ENCODE assay signal across 9 cellular contexts in genomic region chr18:63237486-63237885, GRCh38.
DNase-seq lines count a peak whose midpoint lies in the region; ATAC-seq, FAIRE-seq and TF ChIP-seq lines count a peak whose summit lies in the region.
"Had no signal": no experiment of that assay in that cellular context is flagged by ENCODE, and none has a peak within 500 bp of the region (broad histone marks: within the 10 kb centered on the region; RNA-seq: fewer than 3 reads in every experiment).

No MANE protein-coding gene starts in this region.

- WGBS in H1 (ENCODE audit: extremely low coverage in 1 of 2, insufficient coverage in 1 of 2, insufficient read length in 1 of 2, insufficient replicate concordance in 2 of 2, low coverage in 1 of 2, low lambda C conversion rate in 2 of 2, missing lambda C conversion rate in 1 of 2), 2 experiments: 82% methylated on average over 2 of the region's 2 CpGs; no CpG with 5 or more reads in 1 of the 2 experiments

- 0 out of 2 replicates have a peak overlapping the region, but pooled peaks have one; percentile 2 for H2BK20ac ChIP-seq in H1 (ENCODE audit: low read length)

- H4K5ac ChIP-seq in H1 (ENCODE audit: insufficient read length, low read depth, low read length): no peak overlapping the region

- no peak overlapping the region for H3K14ac ChIP-seq in H1 (ENCODE audit: insufficient read length)

- TF ChIP-seq EP300 in H1 (IDR thresholded peaks at IDR 0.05; ENCODE audit: borderline replicate concordance in 1 of 2, low read depth in 2 of 2, low read length in 2 of 2): no peak

- TF ChIP-seq CTCF in H1 (IDR thresholded peaks at IDR 0.05; ENCODE audit: control extremely low read depth in 1 of 3, insufficient read depth in 1 of 3, low read depth in 1 of 3, low read length in 3 of 3): no peak
- no peak for TF ChIP-seq CTCF in neural crest cell (conservative IDR thresholded peaks at IDR 0.05)

- peak overlapping the region; percentile 76; the same call in 1 of the 2 replicates for H2BK12ac ChIP-seq in H1 (ENCODE audit: low read depth, low read length)

- ATAC-seq in stimulated activated naive CD8-positive, alpha-beta T cell treated with anti-CD3 and anti-CD28 coated beads, Interleukin-15, amount 100 ng/mL, for 72 hours: no peak
- ATAC-seq in HG03520 (IDR thresholded peaks at IDR 0.05; ENCODE audit: unreplicated experiment): no peak
- no peak for ATAC-seq in GM21526 (IDR thresholded peaks at IDR 0.05; ENCODE audit: low FRiP score, unreplicated experiment)
- ATAC-seq in GM21528 (IDR thresholded peaks at IDR 0.05; ENCODE audit: low FRiP score, unreplicated experiment): no peak

- H3K4ac ChIP-seq in H1 (replicated peaks; ENCODE audit: insufficient read length, low read depth, low read length): no peak overlapping the region

- H3K9ac ChIP-seq in H1 (replicated peaks in 1 of 4; ENCODE audit: extremely low read depth in 1 of 4, low read depth in 3 of 4, low read length in 3 of 4): no peak overlapping the region

- 0 out of 2 replicates have a peak overlapping the region, but pooled peaks have one; percentile 46 for H2AK5ac ChIP-seq in H1 (ENCODE audit: low read depth, low read length)

- no peak overlapping the region for H3K56ac ChIP-seq in H1 (replicated peaks; ENCODE audit: insufficient read length, low read depth, low read length)

- no peak overlapping the region for H3K4me3 ChIP-seq in H1 (ENCODE audit: extremely low read depth in 1 of 4, insufficient read depth in 2 of 4, low read depth in 3 of 4, low read length in 4 of 4)

- no peak overlapping the region for H2AFZ ChIP-seq in H1 (ENCODE audit: low read length)

- no peaks in the 10 kb centered on the region for H3K79me2 ChIP-seq in H1 (ENCODE audit: control insufficient read depth in 1 of 2, insufficient read depth in 2 of 2, low read length in 2 of 2)

- H3K27ac ChIP-seq in H1 (ENCODE audit: low read depth, low read length): no peak overlapping the region

- peaks cover 76% of the 10 kb centered on the region for H3K4me1 Mint-ChIP-seq in stimulated activated naive CD8-positive, alpha-beta T cell treated with anti-CD3 and anti-CD28 coated beads, Interleukin-15, Interleukin-2, amounts not matched to agents 100 ng/mL and 50 ng/mL, for 24 hours (ENCODE audit: low read depth)
- peaks cover 78% of the 10 kb centered on the region for H3K4me1 Mint-ChIP-seq in stimulated activated naive CD8-positive, alpha-beta T cell treated with anti-CD3 and anti-CD28 coated beads, Interleukin-15, amount 100 ng/mL, for 72 hours
- H3K4me1 Mint-ChIP-seq in neural crest cell: peaks cover 33% of the 10 kb centered on the region

- H3K27me3 Mint-ChIP-seq in stimulated activated naive CD8-positive, alpha-beta T cell treated with anti-CD3 and anti-CD28 coated beads, Interleukin-15, Interleukin-2, amounts not matched to agents 100 ng/mL and 50 ng/mL, for 24 hours: no peaks in the 10 kb centered on the region
- no peaks in the 10 kb centered on the region for H3K27me3 Mint-ChIP-seq in stimulated activated naive CD8-positive, alpha-beta T cell treated with anti-CD3 and anti-CD28 coated beads, Interleukin-15, amount 100 ng/mL, for 72 hours
- no peaks in the 10 kb centered on the region for H3K27me3 Mint-ChIP-seq in neural crest cell (ENCODE audit: low read depth)

- peaks cover 10% of the 10 kb centered on the region for H3K9me3 Mint-ChIP-seq in stimulated activated naive CD8-positive, alpha-beta T cell treated with anti-CD3 and anti-CD28 coated beads, Interleukin-15, Interleukin-2, amounts not matched to agents 100 ng/mL and 50 ng/mL, for 24 hours
- H3K9me3 Mint-ChIP-seq in stimulated activated naive CD8-positive, alpha-beta T cell treated with anti-CD3 and anti-CD28 coated beads, Interleukin-15, amount 100 ng/mL, for 72 hours: peaks cover 20 to 25% of the 10 kb centered on the region in 2 donors
- no peaks in the 10 kb centered on the region for H3K9me3 Mint-ChIP-seq in neural crest cell

- H2BK5ac ChIP-seq in H1 (ENCODE audit: low read depth, low read length): 0 out of 2 replicates have a peak overlapping the region, but pooled peaks have one; percentile 18

- H3K23ac ChIP-seq in H1 (ENCODE audit: insufficient read length): no peak overlapping the region

- peak overlapping the region in 1 of 2 experiments; percentile 22; a peak in 1 of 4 replicates for H3K4me2 ChIP-seq in H1 (ENCODE audit: insufficient read depth in 1 of 2, low read depth in 2 of 2, low read length in 2 of 2)

- H3K27me3 ChIP-seq in H1 (replicated peaks in 1 of 4; ENCODE audit: control insufficient read depth in 3 of 4, extremely low read depth in 1 of 4, insufficient read depth in 3 of 4, low read length in 3 of 4): no peaks in the 10 kb centered on the region

- no peak overlapping the region for H3K18ac ChIP-seq in H1 (ENCODE audit: extremely low read depth, low read length)

- peak overlapping the region; percentile 7 for H4K91ac ChIP-seq in H1 (replicated peaks; ENCODE audit: insufficient read length, low read length)

- DNase-seq in stimulated activated naive CD8-positive, alpha-beta T cell treated with anti-CD3 and anti-CD28 coated beads, Interleukin-15, amount 100 ng/mL, for 72 hours: no peak
- DNase-seq in H1 (ENCODE audit: low read depth in 1 of 2, low spot score in 2 of 2) (no peak), neural crest cell (ENCODE audit: low read depth, low spot score) (no peak), HuH-7.5 (ENCODE audit: low spot score) (no peak)
- DNase-seq: NCI-H187 treated with DMSO at 0.1 percent for 48 hours had no signal

- FAIRE-seq in H1 (lab: Jason Lieb, UNC): no peak

- no peaks in the 10 kb centered on the region for H3K23me2 ChIP-seq in H1 (ENCODE audit: low read depth, low read length)

- POLR2A ChIA-PET in H1 (lab: Charles Lee; ENCODE audit: partially characterized antibody): no interaction called here

- no peak for TF ChIP-seq POLR2A in H1 (IDR thresholded peaks at IDR 0.05; ENCODE audit: control extremely low read depth in 1 of 2, low read depth in 2 of 2, low read length in 2 of 2)

- peak overlapping the region; percentile 32 for H3K4me3 Mint-ChIP-seq in stimulated activated naive CD8-positive, alpha-beta T cell treated with anti-CD3 and anti-CD28 coated beads, Interleukin-15, Interleukin-2, amounts not matched to agents 100 ng/mL and 50 ng/mL, for 24 hours
- H3K4me3 Mint-ChIP-seq in stimulated activated naive CD8-positive, alpha-beta T cell treated with anti-CD3 and anti-CD28 coated beads, Interleukin-15, amount 100 ng/mL, for 72 hours: no peak overlapping the region
- H3K4me3 Mint-ChIP-seq in neural crest cell: no peak overlapping the region

- no peaks in the 10 kb centered on the region for H3K79me1 ChIP-seq in H1 (ENCODE audit: low read depth, low read length)

- no peak overlapping the region for H2BK15ac ChIP-seq in H1 (ENCODE audit: low read length)

- no peak for TF ChIP-seq RAD21 in H1 (IDR thresholded peaks at IDR 0.05 in 1 of 2, conservative IDR thresholded peaks at IDR 0.05 in 1 of 2; ENCODE audit: low read depth in 2 of 2, low read length in 2 of 2)

- H3K9me3 ChIP-seq in H1 (ENCODE audit: insufficient read depth in 2 of 2, low read depth in 1 of 2, low read length in 1 of 2): no peaks in the 10 kb centered on the region

- H3K27ac Mint-ChIP-seq in stimulated activated naive CD8-positive, alpha-beta T cell treated with anti-CD3 and anti-CD28 coated beads, Interleukin-15, Interleukin-2, amounts not matched to agents 100 ng/mL and 50 ng/mL, for 24 hours: peak overlapping the region; percentile 86
- H3K27ac Mint-ChIP-seq in stimulated activated naive CD8-positive, alpha-beta T cell treated with anti-CD3 and anti-CD28 coated beads, Interleukin-15, amount 100 ng/mL, for 72 hours: no peak overlapping the region
- peak overlapping the region; percentile 89 for H3K27ac Mint-ChIP-seq in neural crest cell (ENCODE audit: unreplicated experiment)

- CTCF ChIA-PET in H1 (lab: Charles Lee; ENCODE audit: partially characterized antibody): interaction anchor here (1.5 to 1.6 kb wide), 2 partner anchors 11 to 29 kb away, joined by 5 to 7 read pairs; no protein-coding TSS in a partner anchor

- H3K36me3 Mint-ChIP-seq in stimulated activated naive CD8-positive, alpha-beta T cell treated with anti-CD3 and anti-CD28 coated beads, Interleukin-15, Interleukin-2, amounts not matched to agents 100 ng/mL and 50 ng/mL, for 24 hours (ENCODE audit: low read depth): peaks cover 76% of the 10 kb centered on the region
- no peaks in the 10 kb centered on the region for H3K36me3 Mint-ChIP-seq in neural crest cell (ENCODE audit: low read depth)

- H3K4me1 ChIP-seq in H1 (replicated peaks in 1 of 4; ENCODE audit: control insufficient read depth in 3 of 4, insufficient read depth in 4 of 4, low read length in 3 of 4): peaks cover 5 to 21% (median 9%) of the 10 kb centered on the region in 4 experiments

- H4K8ac ChIP-seq in H1 (ENCODE audit: extremely low read depth, insufficient read depth, low read length): no peak overlapping the region

- no peak overlapping the region for H2BK120ac ChIP-seq in H1 (replicated peaks; ENCODE audit: low read depth, low read length)

- no peaks in the 10 kb centered on the region for H3K36me3 ChIP-seq in H1 (ENCODE audit: control insufficient read depth in 2 of 4, insufficient read depth in 4 of 4, low read length in 3 of 4)

- H4K20me1 ChIP-seq in H1 (replicated peaks in 1 of 2; ENCODE audit: control insufficient read depth in 1 of 2, insufficient read depth in 2 of 2, low read length in 2 of 2): no peaks in the 10 kb centered on the region

TF ChIP-seq in H1, 55 proteins besides CTCF, POLR2A, EP300 and RAD21:
- TF ChIP-seq CEBPB (IDR thresholded peaks at IDR 0.05; ENCODE audit: low read depth, low read length): peak; percentile 42; the same call in 1 of the 2 replicates
- no peak for TF ChIP-seq CBX5 (IDR thresholded peaks at IDR 0.05; ENCODE audit: low read depth, low read length)

Comparison
In these comparisons a context has a peak if more than half of its experiments do, and no peak if none do; other contexts are left out.
1. H3K27ac Mint-ChIP-seq: peak in stimulated activated naive CD8-positive, alpha-beta T cell treated with anti-CD3 and anti-CD28 coated beads, Interleukin-15, Interleukin-2, amounts not matched to agents 100 ng/mL and 50 ng/mL, for 24 hours (single experiment) and neural crest cell (single experiment); none in stimulated activated naive CD8-positive, alpha-beta T cell treated with anti-CD3 and anti-CD28 coated beads, Interleukin-15, amount 100 ng/mL, for 72 hours (0 of 2).